In genomic region chr7:2271273-2272026, GRCh38 we compare ENCODE assay signal across 1 cellular context.
TF ChIP-seq lines count a peak whose summit lies in the region.

No MANE protein-coding gene starts in this region.

TF ChIP-seq in GM12878, 131 proteins besides CTCF, POLR2A, EP300 and RAD21:
- TF ChIP-seq MLLT1 (IDR thresholded peaks at IDR 0.05) (no peak), MYC (IDR thresholded peaks at IDR 0.05; ENCODE audit: insufficient read depth, insufficient read length, insufficient replicate concordance, low read length, severe bottlenecking) (no peak), ZSCAN29 (IDR thresholded peaks at IDR 0.05) (no peak), SREBF2 (IDR thresholded peaks at IDR 0.05; ENCODE audit: low read length) (no peak), EGR1 (IDR thresholded peaks at IDR 0.05; ENCODE audit: borderline replicate concordance in 1 of 2, low read depth in 2 of 2, low read length in 2 of 2) (no peak), USF1 (IDR thresholded peaks at IDR 0.05; ENCODE audit: borderline replicate concordance, extremely low read length, insufficient read depth, low read depth, low read length) (no peak), CEBPB (IDR thresholded peaks at IDR 0.05; ENCODE audit: borderline replicate concordance in 1 of 2, low read depth in 2 of 2, low read length in 2 of 2) (no peak), CBFB (IDR thresholded peaks at IDR 0.05; ENCODE audit: low read depth) (no peak), FOXM1 (IDR thresholded peaks at IDR 0.05; ENCODE audit: low read depth, low read length) (no peak), BCLAF1 (IDR thresholded peaks at IDR 0.05) (no peak)
